In genomic region chr3:123711356-123711755, GRCh38 we compare ENCODE assay signal across 21 cellular contexts.
DNase-seq lines count a peak whose midpoint lies in the region; ATAC-seq and TF ChIP-seq lines count a peak whose summit lies in the region.
"Had no signal": no experiment of that assay in that cellular context is flagged by ENCODE, and none has a peak within 500 bp of the region (broad histone marks: within the 10 kb centered on the region; RNA-seq: fewer than 3 reads in every experiment).

No MANE protein-coding gene starts in this region.

- ATAC-seq in thoracic aorta (ENCODE audit: insufficient number of reproducible peaks, low FRiP score, low read depth) = no peak
- ATAC-seq in omental fat pad (ENCODE audit: low FRiP score) = no peak

- H3K27ac Mint-ChIP-seq in nephron = peak overlapping the region; percentile 57 to 91 (median 71)
- H3K27ac Mint-ChIP-seq: CD8-positive, alpha-beta memory T cell had no signal

- H3K9me3 ChIP-seq in adipocyte (ENCODE audit: control insufficient read depth, low read length) = no peaks in the 10 kb centered on the region
- no peaks in the 10 kb centered on the region for H3K9me3 ChIP-seq in thoracic aorta

- H3K27ac ChIP-seq in coronary artery (peak overlapping the region; percentile 85 to 87), thoracic aorta (peak overlapping the region; percentile 91 to 96)
- H3K27ac ChIP-seq: C4-2B, HL-60, PC-9 had no signal

- H3K27me3 Mint-ChIP-seq in nephron (ENCODE audit: low read depth) = peaks cover 5% of the 10 kb centered on the region

- H3K9me3 Mint-ChIP-seq in nephron = no peaks in the 10 kb centered on the region
- H3K9me3 Mint-ChIP-seq: CD8-positive, alpha-beta memory T cell had no signal

- H3K4me1 ChIP-seq in adipocyte (ENCODE audit: control insufficient read depth, insufficient read depth, low read length) (peaks cover 28% of the 10 kb centered on the region), thoracic aorta (ENCODE audit: control insufficient read depth in 1 of 2, low read depth in 2 of 2) (peaks cover 24 to 58% of the 10 kb centered on the region in 2 donors)

- H3K36me3 Mint-ChIP-seq in nephron (ENCODE audit: low read depth) = no peaks in the 10 kb centered on the region
- H3K36me3 Mint-ChIP-seq: CD8-positive, alpha-beta memory T cell had no signal

- H3K36me3 ChIP-seq in adipocyte (ENCODE audit: control insufficient read depth, insufficient read depth, low read length, severe bottlenecking) (peaks cover 37% of the 10 kb centered on the region), thoracic aorta (peaks cover 26% of the 10 kb centered on the region)

- H3K4me1 Mint-ChIP-seq in nephron = peaks cover 60% of the 10 kb centered on the region
- H3K4me1 Mint-ChIP-seq: CD8-positive, alpha-beta memory T cell had no signal

- H3K27me3 ChIP-seq in adipocyte (replicated peaks; ENCODE audit: control insufficient read depth, insufficient read depth, low read length) (no peaks in the 10 kb centered on the region), thoracic aorta (replicated peaks; ENCODE audit: insufficient read depth) (no peaks in the 10 kb centered on the region)

- TF ChIP-seq CTCF in coronary artery (IDR thresholded peaks at IDR 0.05) (no peak), nephron (IDR thresholded peaks at IDR 0.05; ENCODE audit: unreplicated experiment in 3 of 3) (no peak), thoracic aorta (IDR thresholded peaks at IDR 0.05) (no peak), omental fat pad (IDR thresholded peaks at IDR 0.05) (no peak)

- peak overlapping the region; percentile 54 for H3K4me3 ChIP-seq in adipocyte (ENCODE audit: low read length)
- no peak overlapping the region for H3K4me3 ChIP-seq in coronary artery
- no peak overlapping the region for H3K4me3 ChIP-seq in thoracic aorta
- H3K4me3 ChIP-seq: PC-9 had no signal

- H3K4me3 Mint-ChIP-seq in nephron = no peak overlapping the region

- DNase-seq in adipocyte (ENCODE audit: low read depth) = no peak
- no peak for DNase-seq in coronary artery (ENCODE audit: low spot score)
- DNase-seq in thoracic aorta (ENCODE audit: low spot score) = no peak
- no peak for DNase-seq in HT-29 (ENCODE audit: low spot score)
- no peak for DNase-seq in omental fat pad (ENCODE audit: low spot score)
- DNase-seq in NCI-H1694 (lab: John Stamatoyannopoulos, UW) = no peak
- DNase-seq in EL = no peak
- DNase-seq: Calu3; CD8-positive, alpha-beta memory T cell; DMS53; KBM-7; NCI-H1092; NCI-H1436; NCI-H1930; NCI-H510A; PC-9; RPMI8226; SHP77 had no signal

- H3K9ac ChIP-seq in adipocyte (ENCODE audit: low read length) = peak overlapping the region; percentile 86
